In genomic region chr5:112419596-112420110, GRCh38 we compare ENCODE assay signal across 8 cellular contexts.
DNase-seq lines count a peak whose midpoint lies in the region; ATAC-seq and TF ChIP-seq lines count a peak whose summit lies in the region.

No MANE protein-coding gene starts in this region.

- no peaks in the 10 kb centered on the region for H3K36me3 ChIP-seq in ACC112 (ENCODE audit: insufficient read depth, low read length)
- H3K36me3 ChIP-seq in iPS-18a (ENCODE audit: control insufficient read depth, low read depth, low read length), result no peaks in the 10 kb centered on the region

- no peaks in the 10 kb centered on the region for H3K79me2 ChIP-seq in ACC112 (ENCODE audit: control insufficient read depth, insufficient read depth, low read length, unreplicated experiment)

- H3K4me3 ChIP-seq in ACC112 (ENCODE audit: low read depth, low read length), result peak overlapping the region; percentile 72
- peak overlapping the region; percentile 74 for H3K4me3 ChIP-seq in GM12864 (ENCODE audit: low read depth, low read length)
- H3K4me3 ChIP-seq in astrocyte of the spinal cord (ENCODE audit: low read depth, low read length), result peak overlapping the region; percentile 59
- H3K4me3 ChIP-seq in iPS-18a (ENCODE audit: low read length), result peak overlapping the region; percentile 79
- peak overlapping the region; percentile 53 for H3K4me3 ChIP-seq in skeletal muscle cell (ENCODE audit: low read depth, low read length)

- no peaks in the 10 kb centered on the region for H3K9me3 ChIP-seq in iPS-18a (ENCODE audit: control insufficient read depth, low read depth, low read length)

- H3K9ac ChIP-seq in iPS-18a (ENCODE audit: low read length), result no peak overlapping the region

- DNase-seq in GM12864 (ENCODE audit: low read depth), result no peak
- DNase-seq in NCI-H1092 treated with DMSO at 0.1 percent for 48 hours (lab: John Stamatoyannopoulos, UW), result peak; percentile 41
- peak; percentile 32 for DNase-seq in astrocyte of the spinal cord (ENCODE audit: low read depth, low spot score)
- no peak for DNase-seq in skeletal muscle cell (ENCODE audit: low read depth)
- DNase-seq in NCI-H128 (lab: John Stamatoyannopoulos, UW; ENCODE audit: unreplicated experiment), result no peak

- H3K27me3 ChIP-seq in ACC112 (ENCODE audit: insufficient read depth, low read length) (peaks cover 86% of the 10 kb centered on the region), iPS-18a (ENCODE audit: control insufficient read depth, insufficient read depth, low read length) (peaks cover 52% of the 10 kb centered on the region)

- no peak for TF ChIP-seq CTCF in GM12864 (IDR thresholded peaks at IDR 0.05; ENCODE audit: low read depth, low read length, missing control alignments)
- no peak for TF ChIP-seq CTCF in astrocyte of the spinal cord (IDR thresholded peaks at IDR 0.05; ENCODE audit: low read depth, low read length)

- in situ Hi-C loops in astrocyte of the spinal cord (cut with HindIII; ENCODE audit: low sequenced_read_pairs), result no loop called here

- no peak overlapping the region for H3K27ac ChIP-seq in ACC112 (ENCODE audit: low read depth, low read length)
- no peak overlapping the region for H3K27ac ChIP-seq in iPS-18a (ENCODE audit: low read length)

- H3K4me1 ChIP-seq in ACC112 (ENCODE audit: control insufficient read depth, insufficient read depth, low read length, unreplicated experiment), result no peaks in the 10 kb centered on the region
- H3K4me1 ChIP-seq in iPS-18a (ENCODE audit: control insufficient read depth, low read depth, low read length), result peaks cover 8% of the 10 kb centered on the region

- H2AFZ ChIP-seq in ACC112 (ENCODE audit: low read length, unreplicated experiment), result peak overlapping the region; percentile 46

- ATAC-seq in HG02623 (IDR thresholded peaks at IDR 0.05; ENCODE audit: unreplicated experiment), result peak; percentile 29

Comparison
In these comparisons a context has a peak if more than half of its experiments do, and no peak if none do; other contexts are left out.
1. DNase-seq: peak in NCI-H1092 treated with DMSO at 0.1 percent for 48 hours (single experiment) and astrocyte of the spinal cord (single experiment); none in GM12864 (single experiment), skeletal muscle cell (single experiment) and NCI-H128 (single experiment).
2. Peak in every context shown above with its lines, with median percentiles within 50 percentile points of each other: H3K4me3 ChIP-seq.